ENCODE assay signal across 20 cellular contexts in genomic region chr7:122340427-122340826, GRCh38. TPM values are rescaled to one million over a fixed set of nuclear protein-coding genes. Genes with fewer than 3 reads are reported as not detected.
DNase-seq lines count a peak whose midpoint lies in the region; ATAC-seq and TF ChIP-seq lines count a peak whose summit lies in the region.
"Had no signal": no experiment of that assay in that cellular context is flagged by ENCODE, and none has a peak within 500 bp of the region (broad histone marks: within the 10 kb centered on the region; RNA-seq: fewer than 3 reads in every experiment).

No MANE protein-coding gene starts in this region.

- H3K9me3 ChIP-seq in MM.1S (replicated peaks; ENCODE audit: insufficient read depth, low read length) (no peaks in the 10 kb centered on the region), body of pancreas (no peaks in the 10 kb centered on the region)
- H3K9me3 ChIP-seq: BLaER1, Caco-2 had no signal

- ATAC-seq in body of pancreas = no peak
- no peak for ATAC-seq in SK-N-SH treated with all-trans-retinoic acid at 6 μM for 48 hours
- ATAC-seq: CD8-positive, alpha-beta T cell had no signal

- peak overlapping the region; percentile 69 for H3K4me2 ChIP-seq in MM.1S (ENCODE audit: low read depth, low read length)
- H3K4me2 ChIP-seq: BLaER1 had no signal

- H3K27ac ChIP-seq in MM.1S (ENCODE audit: low read length) = peak overlapping the region; percentile 93
- H3K27ac ChIP-seq in body of pancreas = no peak overlapping the region
- H3K27ac ChIP-seq: 22Rv1, BLaER1, C4-2B had no signal

- no peaks in the 10 kb centered on the region for H3K9me2 ChIP-seq in MM.1S (replicated peaks; ENCODE audit: insufficient read depth, low read length)

- no peaks in the 10 kb centered on the region for H3K27me3 ChIP-seq in MM.1S (replicated peaks; ENCODE audit: insufficient read depth, low read length)
- H3K27me3 ChIP-seq in body of pancreas = no peaks in the 10 kb centered on the region
- H3K27me3 ChIP-seq: BLaER1 had no signal

- no peak for TF ChIP-seq POLR2A in body of pancreas (IDR thresholded peaks at IDR 0.05)

- H3K79me2 ChIP-seq in MM.1S (ENCODE audit: low read length) = no peaks in the 10 kb centered on the region

- H3K9ac ChIP-seq in MM.1S (ENCODE audit: low read length) = peak overlapping the region; percentile 53
- H3K9ac ChIP-seq: BLaER1 had no signal

- no peak for TF ChIP-seq CTCF in GM12865 (IDR thresholded peaks at IDR 0.05; ENCODE audit: insufficient read depth, low read depth, low read length, missing control alignments)
- no peak for TF ChIP-seq CTCF in MM.1S (IDR thresholded peaks at IDR 0.05; ENCODE audit: low read length)
- no peak for TF ChIP-seq CTCF in body of pancreas (IDR thresholded peaks at IDR 0.05)

- no peaks in the 10 kb centered on the region for H3K36me3 ChIP-seq in MM.1S (replicated peaks; ENCODE audit: insufficient read depth, low read length)
- no peaks in the 10 kb centered on the region for H3K36me3 ChIP-seq in body of pancreas (replicated peaks in 1 of 2; ENCODE audit: insufficient read depth in 1 of 2, low read depth in 2 of 2)
- H3K36me3 ChIP-seq: BLaER1 had no signal

- H4K20me1 ChIP-seq in MM.1S (ENCODE audit: insufficient read depth, low read length) = no peaks in the 10 kb centered on the region
- H4K20me1 ChIP-seq: BLaER1 had no signal

- WGBS in body of pancreas, 2 donors = 79 to 100% methylated on average over 1 of the region's 1 CpG

- H3K4me1 ChIP-seq in MM.1S (ENCODE audit: low read length) = peaks cover 79% of the 10 kb centered on the region
- no peaks in the 10 kb centered on the region for H3K4me1 ChIP-seq in body of pancreas
- H3K4me1 ChIP-seq: BLaER1, Caco-2 had no signal

- DNase-seq in GM12865 (ENCODE audit: low read depth) = peak; percentile 8
- DNase-seq in MM.1S = peak; percentile 96
- peak; percentile 81 for DNase-seq in RPMI8226
- no peak for DNase-seq in body of pancreas
- DNase-seq in HUDEP-2 (lab: John Stamatoyannopoulos, UW; ENCODE audit: unreplicated experiment in 76 of 76) = no peak
- DNase-seq: Caco-2; CD4-positive, CD25-positive, alpha-beta regulatory T cell; CD8-positive, alpha-beta T cell; DMS153; DMS79; EL; GDM1; GOT3; H7; HCEC 1CT had no signal

- no peak overlapping the region for H2AFZ ChIP-seq in MM.1S (ENCODE audit: low read length)

- H3F3A ChIP-seq in MM.1S (ENCODE audit: insufficient read depth, low read length) = peaks cover 53% of the 10 kb centered on the region

- intact Hi-C loops in body of pancreas (cut with DNase I) = no loop called here

- H3K4me3 ChIP-seq in GM12865 (ENCODE audit: low read depth, low read length) (no peak overlapping the region), MM.1S (ENCODE audit: low read length) (no peak overlapping the region), body of pancreas (no peak overlapping the region)
- H3K4me3 ChIP-seq: BLaER1 had no signal

TF ChIP-seq in SK-N-SH treated with all-trans-retinoic acid at 6 μM for 48 hours, 23 proteins besides CTCF, POLR2A, EP300 and RAD21:
- TF ChIP-seq ZFP30 (CRISPR knock-in tag; IDR thresholded peaks at IDR 0.05) (no peak), ESRRG (CRISPR knock-in tag; IDR thresholded peaks at IDR 0.05) (no peak), ZNF70 (CRISPR knock-in tag; IDR thresholded peaks at IDR 0.05) (no peak), GLIS3 (CRISPR knock-in tag; IDR thresholded peaks at IDR 0.05) (no peak), SNAI2 (CRISPR knock-in tag; IDR thresholded peaks at IDR 0.05) (no peak), CREB5 (CRISPR knock-in tag; IDR thresholded peaks at IDR 0.05; ENCODE audit: low read depth) (no peak), ZFP3 (CRISPR knock-in tag; IDR thresholded peaks at IDR 0.05) (no peak), CSRNP3 (CRISPR knock-in tag; IDR thresholded peaks at IDR 0.05) (no peak), PATZ1 (CRISPR knock-in tag; IDR thresholded peaks at IDR 0.05; ENCODE audit: borderline replicate concordance) (no peak), RARB (CRISPR knock-in tag; IDR thresholded peaks at IDR 0.05) (no peak), TCF4 (CRISPR knock-in tag; IDR thresholded peaks at IDR 0.05; ENCODE audit: borderline replicate concordance) (no peak), ZNF8 (CRISPR knock-in tag; IDR thresholded peaks at IDR 0.05) (no peak), CSDC2 (CRISPR knock-in tag; IDR thresholded peaks at IDR 0.05) (no peak)

RNA-seq across cellular contexts. Expression of gene FEZF1, which starts 35.9 kb away (rescaled TPM):
- not detected for total RNA-seq in body of pancreas
- total RNA-seq: B cell; Caco-2; CD4-positive, CD25-positive, alpha-beta regulatory T cell; CD8-positive, alpha-beta T cell had no signal

Comparison
In these comparisons a context has a peak if more than half of its experiments do, and no peak if none do; other contexts are left out.
1. DNase-seq: peak in GM12865 (single experiment), MM.1S (single experiment) and RPMI8226 (single experiment); none in body of pancreas (0 of 4) and HUDEP-2 (0 of 76).